1 cellular context compared by ENCODE assay signal in genomic region chrX:71068052-71068918, GRCh38.
TF ChIP-seq lines count a peak whose summit lies in the region.

TSS of gene SNX12 (minus strand) at chrX:71068334. CDS start at chrX:71068306, 28 bp downstream.

TF ChIP-seq in HepG2, 621 proteins besides CTCF, POLR2A, EP300 and RAD21 (continued from another document and continues in another):
- TF ChIP-seq ZNF318 (CRISPR knock-in tag; IDR thresholded peaks at IDR 0.05) (no peak), SAFB2 (CRISPR knock-in tag; IDR thresholded peaks at IDR 0.05; ENCODE audit: borderline replicate concordance, low read depth) (no peak), ARNT (IDR thresholded peaks at IDR 0.05) (no peak), NBN (conservative IDR thresholded peaks at IDR 0.05) (no peak), ELF3 (CRISPR knock-in tag; IDR thresholded peaks at IDR 0.05) (no peak), GABPA (IDR thresholded peaks at IDR 0.05; ENCODE audit: low read depth, low read length) (no peak), GABPA (CRISPR knock-in tag; IDR thresholded peaks at IDR 0.05; ENCODE audit: low read depth) (peak; percentile 30; the same call in 1 of the 2 replicates), ZNF652 (CRISPR knock-in tag; IDR thresholded peaks at IDR 0.05; ENCODE audit: borderline replicate concordance, low read depth) (no peak), ZNF577 (CRISPR knock-in tag; IDR thresholded peaks at IDR 0.05; ENCODE audit: borderline replicate concordance, low read depth) (no peak), ZNF891 (CRISPR knock-in tag; IDR thresholded peaks at IDR 0.05) (no peak), ZNF709 (CRISPR knock-in tag; IDR thresholded peaks at IDR 0.05) (no peak), ZNF317 (CRISPR knock-in tag; IDR thresholded peaks at IDR 0.05) (no peak), ZFP36L2 (CRISPR knock-in tag; IDR thresholded peaks at IDR 0.05) (no peak), MZF1 (CRISPR knock-in tag; IDR thresholded peaks at IDR 0.05; ENCODE audit: borderline replicate concordance) (no peak), ATF5 (CRISPR knock-in tag; IDR thresholded peaks at IDR 0.05; ENCODE audit: low read depth) (no peak), ATAD3A (CRISPR knock-in tag; IDR thresholded peaks at IDR 0.05) (no peak), ZNF605 (CRISPR knock-in tag; IDR thresholded peaks at IDR 0.05) (no peak), PAXIP1 (CRISPR knock-in tag; conservative IDR thresholded peaks at IDR 0.05) (no peak; the same call in 1 of the 2 replicates), ZNF619 (CRISPR knock-in tag; IDR thresholded peaks at IDR 0.05) (no peak), ZNF784 (CRISPR knock-in tag; IDR thresholded peaks at IDR 0.05; ENCODE audit: borderline replicate concordance) (0 out of 2 replicates have a peak, but pooled peaks have one; percentile 40), ZKSCAN8 (CRISPR knock-in tag; IDR thresholded peaks at IDR 0.05; ENCODE audit: borderline replicate concordance) (no peak), ZSCAN30 (CRISPR knock-in tag; IDR thresholded peaks at IDR 0.05) (no peak), MBNL3 (CRISPR knock-in tag; conservative IDR thresholded peaks at IDR 0.05) (no peak)
- TF ChIP-seq, protein P1, sequence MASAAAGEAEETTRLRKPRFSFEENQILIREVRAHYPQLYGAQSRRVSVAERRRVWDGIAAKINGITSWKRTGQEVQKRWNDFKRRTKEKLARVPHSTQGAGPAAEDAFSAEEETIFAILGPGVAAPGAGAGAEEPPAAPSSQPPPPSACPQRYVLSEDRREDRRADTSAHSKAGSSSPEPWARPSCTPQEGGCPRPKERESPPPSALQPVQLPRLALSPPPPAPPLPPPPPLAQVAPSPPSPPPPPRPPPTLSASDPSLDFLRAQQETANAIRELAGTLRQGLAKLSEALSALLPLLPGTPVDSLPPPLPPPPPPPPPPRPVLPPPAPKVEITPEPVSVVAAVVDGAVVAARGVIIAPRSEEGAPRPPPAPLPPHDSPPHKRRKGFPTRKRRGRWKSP (CRISPR knock-in tag; IDR thresholded peaks at IDR 0.05): no peak
- TF ChIP-seq, protein P2, sequence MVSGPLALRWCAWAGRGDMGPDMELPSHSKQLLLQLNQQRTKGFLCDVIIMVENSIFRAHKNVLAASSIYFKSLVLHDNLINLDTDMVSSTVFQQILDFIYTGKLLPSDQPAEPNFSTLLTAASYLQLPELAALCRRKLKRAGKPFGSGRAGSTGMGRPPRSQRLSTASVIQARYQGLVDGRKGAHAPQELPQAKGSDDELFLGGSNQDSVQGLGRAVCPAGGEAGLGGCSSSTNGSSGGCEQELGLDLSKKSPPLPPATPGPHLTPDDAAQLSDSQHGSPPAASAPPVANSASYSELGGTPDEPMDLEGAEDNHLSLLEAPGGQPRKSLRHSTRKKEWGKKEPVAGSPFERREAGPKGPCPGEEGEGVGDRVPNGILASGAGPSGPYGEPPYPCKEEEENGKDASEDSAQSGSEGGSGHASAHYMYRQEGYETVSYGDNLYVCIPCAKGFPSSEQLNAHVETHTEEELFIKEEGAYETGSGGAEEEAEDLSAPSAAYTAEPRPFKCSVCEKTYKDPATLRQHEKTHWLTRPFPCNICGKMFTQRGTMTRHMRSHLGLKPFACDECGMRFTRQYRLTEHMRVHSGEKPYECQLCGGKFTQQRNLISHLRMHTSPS (CRISPR knock-in tag; IDR thresholded peaks at IDR 0.05; ENCODE audit: low read depth): no peak
- TF ChIP-seq, protein P3, sequence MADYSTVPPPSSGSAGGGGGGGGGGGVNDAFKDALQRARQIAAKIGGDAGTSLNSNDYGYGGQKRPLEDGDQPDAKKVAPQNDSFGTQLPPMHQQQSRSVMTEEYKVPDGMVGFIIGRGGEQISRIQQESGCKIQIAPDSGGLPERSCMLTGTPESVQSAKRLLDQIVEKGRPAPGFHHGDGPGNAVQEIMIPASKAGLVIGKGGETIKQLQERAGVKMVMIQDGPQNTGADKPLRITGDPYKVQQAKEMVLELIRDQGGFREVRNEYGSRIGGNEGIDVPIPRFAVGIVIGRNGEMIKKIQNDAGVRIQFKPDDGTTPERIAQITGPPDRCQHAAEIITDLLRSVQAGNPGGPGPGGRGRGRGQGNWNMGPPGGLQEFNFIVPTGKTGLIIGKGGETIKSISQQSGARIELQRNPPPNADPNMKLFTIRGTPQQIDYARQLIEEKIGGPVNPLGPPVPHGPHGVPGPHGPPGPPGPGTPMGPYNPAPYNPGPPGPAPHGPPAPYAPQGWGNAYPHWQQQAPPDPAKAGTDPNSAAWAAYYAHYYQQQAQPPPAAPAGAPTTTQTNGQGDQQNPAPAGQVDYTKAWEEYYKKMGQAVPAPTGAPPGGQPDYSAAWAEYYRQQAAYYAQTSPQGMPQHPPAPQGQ (CRISPR knock-in tag; IDR thresholded peaks at IDR 0.05; ENCODE audit: borderline replicate concordance): no peak
- TF ChIP-seq, protein P4, sequence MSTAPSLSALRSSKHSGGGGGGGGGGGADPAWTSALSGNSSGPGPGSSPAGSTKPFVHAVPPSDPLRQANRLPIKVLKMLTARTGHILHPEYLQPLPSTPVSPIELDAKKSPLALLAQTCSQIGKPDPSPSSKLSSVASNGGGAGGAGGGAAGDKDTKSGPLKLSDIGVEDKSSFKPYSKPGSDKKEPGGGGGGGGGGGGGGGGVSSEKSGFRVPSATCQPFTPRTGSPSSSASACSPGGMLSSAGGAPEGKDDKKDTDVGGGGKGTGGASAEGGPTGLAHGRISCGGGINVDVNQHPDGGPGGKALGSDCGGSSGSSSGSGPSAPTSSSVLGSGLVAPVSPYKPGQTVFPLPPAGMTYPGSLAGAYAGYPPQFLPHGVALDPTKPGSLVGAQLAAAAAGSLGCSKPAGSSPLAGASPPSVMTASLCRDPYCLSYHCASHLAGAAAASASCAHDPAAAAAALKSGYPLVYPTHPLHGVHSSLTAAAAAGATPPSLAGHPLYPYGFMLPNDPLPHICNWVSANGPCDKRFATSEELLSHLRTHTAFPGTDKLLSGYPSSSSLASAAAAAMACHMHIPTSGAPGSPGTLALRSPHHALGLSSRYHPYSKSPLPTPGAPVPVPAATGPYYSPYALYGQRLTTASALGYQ (CRISPR knock-in tag; IDR thresholded peaks at IDR 0.05): no peak
- TF ChIP-seq, protein P5, sequence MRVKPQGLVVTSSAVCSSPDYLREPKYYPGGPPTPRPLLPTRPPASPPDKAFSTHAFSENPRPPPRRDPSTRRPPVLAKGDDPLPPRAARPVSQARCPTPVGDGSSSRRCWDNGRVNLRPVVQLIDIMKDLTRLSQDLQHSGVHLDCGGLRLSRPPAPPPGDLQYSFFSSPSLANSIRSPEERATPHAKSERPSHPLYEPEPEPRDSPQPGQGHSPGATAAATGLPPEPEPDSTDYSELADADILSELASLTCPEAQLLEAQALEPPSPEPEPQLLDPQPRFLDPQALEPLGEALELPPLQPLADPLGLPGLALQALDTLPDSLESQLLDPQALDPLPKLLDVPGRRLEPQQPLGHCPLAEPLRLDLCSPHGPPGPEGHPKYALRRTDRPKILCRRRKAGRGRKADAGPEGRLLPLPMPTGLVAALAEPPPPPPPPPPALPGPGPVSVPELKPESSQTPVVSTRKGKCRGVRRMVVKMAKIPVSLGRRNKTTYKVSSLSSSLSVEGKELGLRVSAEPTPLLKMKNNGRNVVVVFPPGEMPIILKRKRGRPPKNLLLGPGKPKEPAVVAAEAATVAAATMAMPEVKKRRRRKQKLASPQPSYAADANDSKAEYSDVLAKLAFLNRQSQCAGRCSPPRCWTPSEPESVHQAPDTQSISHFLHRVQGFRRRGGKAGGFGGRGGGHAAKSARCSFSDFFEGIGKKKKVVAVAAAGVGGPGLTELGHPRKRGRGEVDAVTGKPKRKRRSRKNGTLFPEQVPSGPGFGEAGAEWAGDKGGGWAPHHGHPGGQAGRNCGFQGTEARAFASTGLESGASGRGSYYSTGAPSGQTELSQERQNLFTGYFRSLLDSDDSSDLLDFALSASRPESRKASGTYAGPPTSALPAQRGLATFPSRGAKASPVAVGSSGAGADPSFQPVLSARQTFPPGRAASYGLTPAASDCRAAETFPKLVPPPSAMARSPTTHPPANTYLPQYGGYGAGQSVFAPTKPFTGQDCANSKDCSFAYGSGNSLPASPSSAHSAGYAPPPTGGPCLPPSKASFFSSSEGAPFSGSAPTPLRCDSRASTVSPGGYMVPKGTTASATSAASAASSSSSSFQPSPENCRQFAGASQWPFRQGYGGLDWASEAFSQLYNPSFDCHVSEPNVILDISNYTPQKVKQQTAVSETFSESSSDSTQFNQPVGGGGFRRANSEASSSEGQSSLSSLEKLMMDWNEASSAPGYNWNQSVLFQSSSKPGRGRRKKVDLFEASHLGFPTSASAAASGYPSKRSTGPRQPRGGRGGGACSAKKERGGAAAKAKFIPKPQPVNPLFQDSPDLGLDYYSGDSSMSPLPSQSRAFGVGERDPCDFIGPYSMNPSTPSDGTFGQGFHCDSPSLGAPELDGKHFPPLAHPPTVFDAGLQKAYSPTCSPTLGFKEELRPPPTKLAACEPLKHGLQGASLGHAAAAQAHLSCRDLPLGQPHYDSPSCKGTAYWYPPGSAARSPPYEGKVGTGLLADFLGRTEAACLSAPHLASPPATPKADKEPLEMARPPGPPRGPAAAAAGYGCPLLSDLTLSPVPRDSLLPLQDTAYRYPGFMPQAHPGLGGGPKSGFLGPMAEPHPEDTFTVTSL (CRISPR knock-in tag; IDR thresholded peaks at IDR 0.05; ENCODE audit: borderline replicate concordance): no peak
